ENCODE assay signal across 9 cellular contexts in the genomic region with DNA sequence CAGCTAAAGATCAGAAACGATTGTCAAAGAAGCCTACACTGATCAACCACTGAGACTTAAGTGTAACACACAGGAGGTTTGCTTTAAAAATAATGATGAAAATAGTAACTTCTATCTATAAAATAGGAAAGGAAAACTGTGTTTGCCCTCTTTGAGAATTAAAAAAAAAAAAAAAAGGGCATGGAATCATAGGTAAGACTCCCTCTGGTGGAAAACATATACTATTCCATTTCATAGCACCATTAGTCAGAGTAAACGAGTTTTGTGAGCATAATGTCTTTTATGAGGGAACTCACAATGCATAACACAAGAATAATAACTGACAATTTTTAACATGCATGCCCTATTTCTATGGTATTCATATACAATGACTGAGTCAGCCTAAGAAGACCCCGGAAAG. TPM values are rescaled to one million over a fixed set of nuclear protein-coding genes. Genes with fewer than 3 reads are reported as not detected.
DNase-seq lines count a peak whose midpoint lies in the region; ATAC-seq, FAIRE-seq and TF ChIP-seq lines count a peak whose summit lies in the region.
"Had no signal": no experiment of that assay in that cellular context is flagged by ENCODE, and none has a peak within 500 bp of the region (broad histone marks: within the 10 kb centered on the region; RNA-seq: fewer than 3 reads in every experiment).

No MANE protein-coding gene starts in this region.

- WGBS in thyroid gland, 2 donors: 68% methylated on average over 3 of the region's 3 CpGs

- peaks cover 13% of the 10 kb centered on the region for H3K36me3 ChIP-seq in PC-3 (ENCODE audit: low read depth, low read length)
- H3K36me3 ChIP-seq in thyroid gland: peaks cover 9 to 16% of the 10 kb centered on the region in 2 donors

- TF ChIP-seq POLR2A in thyroid gland (IDR thresholded peaks at IDR 0.05): no peak

- H4K20me1 ChIP-seq in PC-3 (ENCODE audit: low read length): no peaks in the 10 kb centered on the region

- H2AFZ ChIP-seq in PC-3 (ENCODE audit: low read length): no peak overlapping the region

- H3K79me2 ChIP-seq in PC-3 (ENCODE audit: low read length): no peaks in the 10 kb centered on the region

- H3K9me2 ChIP-seq in PC-3 (replicated peaks; ENCODE audit: low read length): no peaks in the 10 kb centered on the region

- peak; percentile 75 for TF ChIP-seq CTCF in PC-3 (conservative IDR thresholded peaks at IDR 0.05; ENCODE audit: low read depth, low read length)
- TF ChIP-seq CTCF in fibroblast of mammary gland (conservative IDR thresholded peaks at IDR 0.05; ENCODE audit: control insufficient read depth, insufficient read depth, low read depth, low read length): peak; percentile 52
- peak in 3 of 6 experiments; percentile 39 to 51 (median 44) for TF ChIP-seq CTCF in thyroid gland (IDR thresholded peaks at IDR 0.05)

- no peak overlapping the region for H3K27ac Mint-ChIP-seq in activated naive CD4-positive, alpha-beta T cell treated with anti-CD3 and anti-CD28 coated beads, Interleukin-2, amount 50 U/mL, for 72 hours

- H3K9ac ChIP-seq in PC-3 (ENCODE audit: low read length): no peak overlapping the region

- CTCF ChIA-PET in PC-3 (lab: Charles Lee): no interaction called here

- no TSS peak for BruUV-seq in PC-3 (replicated peaks; lab: Mats Ljungman, UMichigan)

- H3K4me3 ChIP-seq in PC-3 (ENCODE audit: low read length): no peak overlapping the region
- no peak overlapping the region for H3K4me3 ChIP-seq in fibroblast of mammary gland (ENCODE audit: control insufficient read depth, low read depth, low read length)
- no peak overlapping the region for H3K4me3 ChIP-seq in thyroid gland (replicated peaks in 1 of 3)

- POLR2A ChIA-PET in PC-3 (lab: Charles Lee; ENCODE audit: unreplicated experiment): interaction anchor here (0.6 kb wide), 1 partner anchor 141 kb away, joined by 6 read pairs; no protein-coding TSS in a partner anchor

- H3K36me3 Mint-ChIP-seq in activated naive CD4-positive, alpha-beta T cell treated with anti-CD3 and anti-CD28 coated beads, Interleukin-2, amount 50 U/mL, for 72 hours: peaks cover 0 to 4% of the 10 kb centered on the region in 2 donors

- H3K9me3 ChIP-seq in PC-3 (ENCODE audit: low read length): no peaks in the 10 kb centered on the region
- no peaks in the 10 kb centered on the region for H3K9me3 ChIP-seq in thyroid gland

- H3K27me3 ChIP-seq in PC-3 (ENCODE audit: low read length) (no peaks in the 10 kb centered on the region), thyroid gland (no peaks in the 10 kb centered on the region)

- FAIRE-seq in A204.1 (lab: Jason Lieb, UNC) (peak; percentile 94), GM18507 (lab: Jason Lieb, UNC) (peak; percentile 39)

- H3K27ac ChIP-seq in PC-3 (ENCODE audit: low read length) (no peak overlapping the region), thyroid gland (no peak overlapping the region)

- H3K9me3 Mint-ChIP-seq in activated naive CD4-positive, alpha-beta T cell treated with anti-CD3 and anti-CD28 coated beads, Interleukin-2, amount 50 U/mL, for 72 hours: no peaks in the 10 kb centered on the region
- H3K9me3 Mint-ChIP-seq: central memory CD8-positive, alpha-beta T cell had no signal

- peaks cover 4% of the 10 kb centered on the region; the same call in 1 of the 2 replicates for H3K4me1 ChIP-seq in PC-3 (ENCODE audit: insufficient read depth, low read length)
- H3K4me1 ChIP-seq in thyroid gland: no peaks in the 10 kb centered on the region

- ATAC-seq in PC-3: peak; percentile 77
- ATAC-seq in activated naive CD4-positive, alpha-beta T cell treated with anti-CD3 and anti-CD28 coated beads, Interleukin-2, amount 50 U/mL, for 72 hours: no peak

- intact Hi-C loops in PC-3 (cut with micrococcal nuclease) (no loop called here), thyroid gland (cut with DNase I) (no loop called here)

- no peak for DNase-seq in GM18507 (ENCODE audit: extremely low spot score, insufficient read length, low read depth)
- peak; percentile 66 for DNase-seq in PC-3
- DNase-seq in fibroblast of mammary gland (ENCODE audit: low read depth): peak; percentile 25
- DNase-seq in thyroid gland: no peak
- no peak for DNase-seq in foreskin melanocyte
- DNase-seq in CD1c-positive myeloid dendritic cell (ENCODE audit: extremely low spot score): no peak
- DNase-seq in activated naive CD4-positive, alpha-beta T cell treated with anti-CD3 and anti-CD28 coated beads, Interleukin-2, amount 50 U/mL, for 72 hours (ENCODE audit: low spot score in 2 of 2): no peak

- H3F3A ChIP-seq in PC-3 (ENCODE audit: low read length, unreplicated experiment): peaks cover 8% of the 10 kb centered on the region

- H3K4me2 ChIP-seq in PC-3 (ENCODE audit: low read length): no peak overlapping the region

RNA-seq across cellular contexts. Expression of a gene that starts 36.3 kb away (rescaled TPM):
- 41.1 and 55.3 TPM in 2 replicates for total RNA-seq in PC-3 (2014; rRNA removed)
- total RNA-seq in thyroid gland: 100 to 1,000 TPM; 152 to 320 (median 177) TPM
- 10 to 100 TPM; 28.1 to 29.1 TPM for total RNA-seq in activated naive CD4-positive, alpha-beta T cell treated with anti-CD3 and anti-CD28 coated beads, Interleukin-2, amount 50 U/mL, for 72 hours

Comparison
In these comparisons a context has a peak if more than half of its experiments do, and no peak if none do; other contexts are left out.
1. DNase-seq: peak in PC-3 (single experiment) and fibroblast of mammary gland (single experiment); none in GM18507 (single experiment), thyroid gland (0 of 2), foreskin melanocyte (single experiment), CD1c-positive myeloid dendritic cell (single experiment) and activated naive CD4-positive, alpha-beta T cell treated with anti-CD3 and anti-CD28 coated beads, Interleukin-2, amount 50 U/mL, for 72 hours (0 of 2).